Comparison of ENCODE assay signal across 1 cellular context in genomic region chr1:211541715-211542477, GRCh38.
TF ChIP-seq lines count a peak whose summit lies in the region.

No MANE protein-coding gene starts in this region.

TF ChIP-seq in K562, 482 proteins besides CTCF, POLR2A, EP300 and RAD21 (continued from another document):
- TF ChIP-seq MGA (IDR thresholded peaks at IDR 0.05) (no peak; the same call in 1 of the 2 replicates), ELF1 (tag; IDR thresholded peaks at IDR 0.05) (no peak), RBM15 (IDR thresholded peaks at IDR 0.05; ENCODE audit: insufficient read depth, low read length) (no peak), ZSCAN32 (CRISPR knock-in tag; IDR thresholded peaks at IDR 0.05) (no peak), ZNF318 (IDR thresholded peaks at IDR 0.05; ENCODE audit: borderline replicate concordance in 1 of 2, low read depth in 1 of 2) (no peak), ZNF551 (CRISPR knock-in tag; IDR thresholded peaks at IDR 0.05) (no peak), RNF2 (IDR thresholded peaks at IDR 0.05) (no peak), SMARCA5 (IDR thresholded peaks at IDR 0.05) (no peak), CSDE1 (IDR thresholded peaks at IDR 0.05) (no peak), XRCC4 (IDR thresholded peaks at IDR 0.05; ENCODE audit: extremely low read depth, insufficient read depth, insufficient read length) (no peak), ZNF165 (CRISPR knock-in tag; IDR thresholded peaks at IDR 0.05; ENCODE audit: borderline replicate concordance) (no peak), XRCC3 (IDR thresholded peaks at IDR 0.05) (no peak), BRD9 (IDR thresholded peaks at IDR 0.05; ENCODE audit: low read depth, partially characterized antibody) (no peak)
- TF ChIP-seq, protein P1, sequence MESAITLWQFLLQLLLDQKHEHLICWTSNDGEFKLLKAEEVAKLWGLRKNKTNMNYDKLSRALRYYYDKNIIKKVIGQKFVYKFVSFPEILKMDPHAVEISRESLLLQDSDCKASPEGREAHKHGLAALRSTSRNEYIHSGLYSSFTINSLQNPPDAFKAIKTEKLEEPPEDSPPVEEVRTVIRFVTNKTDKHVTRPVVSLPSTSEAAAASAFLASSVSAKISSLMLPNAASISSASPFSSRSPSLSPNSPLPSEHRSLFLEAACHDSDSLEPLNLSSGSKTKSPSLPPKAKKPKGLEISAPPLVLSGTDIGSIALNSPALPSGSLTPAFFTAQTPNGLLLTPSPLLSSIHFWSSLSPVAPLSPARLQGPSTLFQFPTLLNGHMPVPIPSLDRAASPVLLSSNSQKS (CRISPR knock-in tag; IDR thresholded peaks at IDR 0.05) = no peak
